10 cellular contexts compared by ENCODE assay signal in the genomic region with DNA sequence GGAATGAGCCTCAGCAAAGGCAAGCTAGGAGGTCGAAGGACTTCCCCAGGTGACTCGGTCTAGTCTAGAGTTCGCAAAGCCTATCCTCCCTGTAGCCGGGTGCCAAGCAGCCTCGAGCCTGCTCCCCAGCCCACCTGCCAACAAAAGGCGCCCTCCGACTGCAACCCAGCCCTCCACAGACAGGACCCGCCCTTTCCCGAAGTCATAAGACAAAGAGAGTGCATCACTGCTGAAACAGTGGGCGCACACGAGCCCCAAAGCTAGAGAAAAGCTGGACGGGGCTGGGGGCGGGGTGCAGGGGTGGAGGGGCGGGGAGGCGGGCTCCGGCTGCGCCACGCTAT. TPM values are rescaled to one million over a fixed set of nuclear protein-coding genes. Genes with fewer than 3 reads are reported as not detected.
DNase-seq lines count a peak whose midpoint lies in the region; ATAC-seq, FAIRE-seq and TF ChIP-seq lines count a peak whose summit lies in the region.
"Had no signal": no experiment of that assay in that cellular context is flagged by ENCODE, and none has a peak within 500 bp of the region (broad histone marks: within the 10 kb centered on the region; RNA-seq: fewer than 3 reads in every experiment).

No MANE protein-coding gene starts in this region.

- H3K4me1 ChIP-seq in uterus (no peaks in the 10 kb centered on the region), small intestine (ENCODE audit: control insufficient read depth in 2 of 2, insufficient read depth in 1 of 2, low read depth in 1 of 2, low read length in 1 of 2) (no peaks in the 10 kb centered on the region)

- DNase-seq in activated T-cell treated with anti-CD3 and anti-CD28 coated beads, Interleukin-2, amount 50 U/mL, for 24 hours = peak; percentile 28
- no peak for DNase-seq in activated T-cell treated with anti-CD3 and anti-CD28 coated beads, Interleukin-2, amount 50 U/mL, for 1 hour
- DNase-seq in fibroblast of the conjunctiva (ENCODE audit: low read depth) = peak; percentile 66
- no peak for DNase-seq in nephron progenitor cell
- DNase-seq in uterus = peak; percentile 50 to 55
- no peak for DNase-seq in DMS153 (lab: John Stamatoyannopoulos, UW)
- no peak for DNase-seq in small intestine
- DNase-seq: activated CD4-positive, alpha-beta T cell treated with anti-CD3 and anti-CD28 coated beads, Interleukin-2, amount 10 ng/mL, durations not matched to agents 7 days and 5 days had no signal

- H3K9me3 ChIP-seq in uterus = no peaks in the 10 kb centered on the region
- H3K9me3 ChIP-seq in small intestine (ENCODE audit: control insufficient read depth, low read depth) = no peaks in the 10 kb centered on the region
- H3K9me3 ChIP-seq: BLaER1 treated with 17β-estradiol and CSF1 and Interleukin-3, amounts not matched to agents 10 nM and 100 nM had no signal

- peak overlapping the region; percentile 63 to 64 for H3K4me3 ChIP-seq in uterus
- H3K4me3 ChIP-seq in small intestine (ENCODE audit: low read depth in 1 of 2, low read length in 2 of 2) = no peak overlapping the region

- ATAC-seq in HG02938 (IDR thresholded peaks at IDR 0.05; ENCODE audit: unreplicated experiment) = no peak

- no peak for FAIRE-seq in small intestine (lab: Jason Lieb, UNC)

- no peaks in the 10 kb centered on the region for H3K36me3 ChIP-seq in uterus
- H3K36me3 ChIP-seq in small intestine (ENCODE audit: control insufficient read depth in 2 of 2, insufficient read depth in 2 of 2, low read length in 2 of 2) = no peaks in the 10 kb centered on the region
- H3K36me3 ChIP-seq: BLaER1 treated with 17β-estradiol and CSF1 and Interleukin-3, amounts not matched to agents 10 nM and 100 nM had no signal

- H3K27ac Mint-ChIP-seq in activated T-cell treated with anti-CD3 and anti-CD28 coated beads, Interleukin-2, amount 50 U/mL, for 24 hours = no peak overlapping the region
- peak overlapping the region; percentile 89 for H3K27ac Mint-ChIP-seq in nephron progenitor cell
- H3K27ac Mint-ChIP-seq: activated CD4-positive, alpha-beta T cell treated with anti-CD3 and anti-CD28 coated beads, Interleukin-2, amount 10 ng/mL, durations not matched to agents 7 days and 5 days had no signal

- TF ChIP-seq CTCF in nephron progenitor cell (IDR thresholded peaks at IDR 0.05) (no peak), uterus (IDR thresholded peaks at IDR 0.05) (no peak)

- WGBS in small intestine, 3 donors = 9 to 32% (median 16%) methylated on average over 17 to 18 of the region's 18 CpGs

- no peak for TF ChIP-seq POLR2A in uterus (IDR thresholded peaks at IDR 0.05)

- no peaks in the 10 kb centered on the region for H3K9me3 Mint-ChIP-seq in activated T-cell treated with anti-CD3 and anti-CD28 coated beads, Interleukin-2, amount 50 U/mL, for 24 hours
- no peaks in the 10 kb centered on the region for H3K9me3 Mint-ChIP-seq in nephron progenitor cell
- H3K9me3 Mint-ChIP-seq: activated CD4-positive, alpha-beta T cell treated with anti-CD3 and anti-CD28 coated beads, Interleukin-2, amount 10 ng/mL, durations not matched to agents 7 days and 5 days had no signal

- intact Hi-C loops in uterus (cut with DNase I; ENCODE audit: low total_unique reads) = no loop called here

- H3K27me3 ChIP-seq in uterus = no peaks in the 10 kb centered on the region
- H3K27me3 ChIP-seq in small intestine (ENCODE audit: control insufficient read depth in 2 of 2, insufficient read depth in 2 of 2, low read length in 2 of 2) = peaks cover 0 to 4% of the 10 kb centered on the region in 2 donors

- no peak overlapping the region for H3K4me3 Mint-ChIP-seq in activated T-cell treated with anti-CD3 and anti-CD28 coated beads, Interleukin-2, amount 50 U/mL, for 24 hours
- H3K4me3 Mint-ChIP-seq in nephron progenitor cell = peak overlapping the region; percentile 96
- H3K4me3 Mint-ChIP-seq: activated CD4-positive, alpha-beta T cell treated with anti-CD3 and anti-CD28 coated beads, Interleukin-2, amount 10 ng/mL, durations not matched to agents 7 days and 5 days had no signal

- H3K27me3 Mint-ChIP-seq in activated T-cell treated with anti-CD3 and anti-CD28 coated beads, Interleukin-2, amount 50 U/mL, for 24 hours = peaks cover 28% of the 10 kb centered on the region
- H3K27me3 Mint-ChIP-seq in nephron progenitor cell (ENCODE audit: low read depth, poor library complexity) = peaks cover 9% of the 10 kb centered on the region

- peaks cover 24% of the 10 kb centered on the region for H3K4me1 Mint-ChIP-seq in activated T-cell treated with anti-CD3 and anti-CD28 coated beads, Interleukin-2, amount 50 U/mL, for 24 hours (ENCODE audit: low read depth)
- H3K4me1 Mint-ChIP-seq in nephron progenitor cell = peaks cover 82% of the 10 kb centered on the region

- no peaks in the 10 kb centered on the region for H3K36me3 Mint-ChIP-seq in activated T-cell treated with anti-CD3 and anti-CD28 coated beads, Interleukin-2, amount 50 U/mL, for 24 hours (ENCODE audit: low read depth)
- H3K36me3 Mint-ChIP-seq in nephron progenitor cell (ENCODE audit: low read depth) = peaks cover 19% of the 10 kb centered on the region

- peak overlapping the region; percentile 90 to 98 for H3K27ac ChIP-seq in uterus
- H3K27ac ChIP-seq in small intestine (ENCODE audit: low read depth in 1 of 2, low read length in 1 of 2) = peak overlapping the region in 1 of 2 donors; percentile 96
- H3K27ac ChIP-seq: BLaER1 treated with 17β-estradiol and CSF1 and Interleukin-3, amounts not matched to agents 10 nM and 100 nM had no signal

RNA-seq across cellular contexts. Expression of a gene that starts 0.7 kb away (rescaled TPM):
- over 10,000 TPM in 1 of 4 donors, 100 to 1,000 TPM in 2, 10 to 100 TPM in 1; 59.1 to 10,885 (median 259) TPM for total RNA-seq in uterus
- 10 to 100 TPM in 2 of 3 donors, 1 to 10 TPM in 1; 2.0 to 78.1 (median 10.3) TPM for polyA plus RNA-seq in small intestine

Comparison
In these comparisons a context has a peak if more than half of its experiments do, and no peak if none do; other contexts are left out.
1. DNase-seq: peak in activated T-cell treated with anti-CD3 and anti-CD28 coated beads, Interleukin-2, amount 50 U/mL, for 24 hours (single experiment), fibroblast of the conjunctiva (single experiment) and uterus (2 of 2); none in activated T-cell treated with anti-CD3 and anti-CD28 coated beads, Interleukin-2, amount 50 U/mL, for 1 hour (single experiment), nephron progenitor cell (single experiment), DMS153 (single experiment) and small intestine (single experiment).
2. H3K4me3 ChIP-seq: peak in uterus (2 of 2); none in small intestine (0 of 2).